ENCODE assay signal across 16 cellular contexts in genomic region chr20:22762576-22763256, GRCh38.
DNase-seq lines count a peak whose midpoint lies in the region; FAIRE-seq and TF ChIP-seq lines count a peak whose summit lies in the region.
"Had no signal": no experiment of that assay in that cellular context is flagged by ENCODE, and none has a peak within 500 bp of the region (broad histone marks: within the 10 kb centered on the region; RNA-seq: fewer than 3 reads in every experiment).

No MANE protein-coding gene starts in this region.

- H3K4me1 ChIP-seq in astrocyte (ENCODE audit: insufficient read depth, low read length) (peaks cover 5% of the 10 kb centered on the region), right atrium auricular region (peaks cover 0 to 23% of the 10 kb centered on the region in 2 donors), subcutaneous abdominal adipose tissue (ENCODE audit: control insufficient read depth in 5 of 5, insufficient read depth in 5 of 5, low read length in 5 of 5) (peaks cover 2 to 18% (median 13%) of the 10 kb centered on the region in 5 donors), uterus (no peaks in the 10 kb centered on the region)

- no peak for FAIRE-seq in astrocyte (lab: Jason Lieb, UNC)
- FAIRE-seq: colon, H1 had no signal

- TF ChIP-seq POLR2A in uterus (IDR thresholded peaks at IDR 0.05), result no peak

- H3K27me3 Mint-ChIP-seq in astrocyte (ENCODE audit: low read depth, unreplicated experiment), result no peaks in the 10 kb centered on the region
- H3K27me3 Mint-ChIP-seq: activated naive CD4-positive, alpha-beta T cell treated with anti-CD3 and anti-CD28 coated beads, Interleukin-2, amount 50 U/mL, for 24 hours; B cell had no signal

- H3K27ac Mint-ChIP-seq in astrocyte (ENCODE audit: unreplicated experiment), result peak overlapping the region; percentile 92
- H3K27ac Mint-ChIP-seq: activated naive CD4-positive, alpha-beta T cell treated with anti-CD3 and anti-CD28 coated beads, Interleukin-2, amount 50 U/mL, for 24 hours; B cell had no signal

- no peaks in the 10 kb centered on the region for H4K20me1 ChIP-seq in astrocyte (ENCODE audit: insufficient read depth, low read length)

- H3K36me3 ChIP-seq in astrocyte (ENCODE audit: insufficient read depth, low read length), result no peaks in the 10 kb centered on the region
- H3K36me3 ChIP-seq in right atrium auricular region, result no peaks in the 10 kb centered on the region
- no peaks in the 10 kb centered on the region for H3K36me3 ChIP-seq in subcutaneous abdominal adipose tissue (ENCODE audit: control insufficient read depth in 5 of 5, insufficient read depth in 5 of 5, low read length in 5 of 5)
- no peaks in the 10 kb centered on the region for H3K36me3 ChIP-seq in uterus
- H3K36me3 ChIP-seq: gastrocnemius medialis had no signal

- no peak overlapping the region for H3K4me3 ChIP-seq in astrocyte (ENCODE audit: insufficient read depth, low read depth, low read length)
- no peak overlapping the region for H3K4me3 ChIP-seq in right atrium auricular region
- H3K4me3 ChIP-seq in subcutaneous abdominal adipose tissue (ENCODE audit: low read depth in 1 of 5, low read length in 5 of 5), result no peak overlapping the region
- no peak overlapping the region for H3K4me3 ChIP-seq in uterus
- H3K4me3 ChIP-seq: gastrocnemius medialis had no signal

- H3K9ac ChIP-seq in astrocyte (ENCODE audit: low read length) (no peak overlapping the region), subcutaneous abdominal adipose tissue (ENCODE audit: low read length in 5 of 5) (no peak overlapping the region)

- H3K27ac ChIP-seq in astrocyte (ENCODE audit: low read depth, low read length) (peak overlapping the region; percentile 47), right atrium auricular region (peak overlapping the region; percentile 41 to 60), subcutaneous abdominal adipose tissue (ENCODE audit: low read depth, low read length) (peak overlapping the region; percentile 46), uterus (peak overlapping the region in 1 of 2 donors; percentile 59)
- H3K27ac ChIP-seq: HL-60 had no signal

- H3K4me1 Mint-ChIP-seq in astrocyte (ENCODE audit: low read depth, unreplicated experiment), result peaks cover 50% of the 10 kb centered on the region
- H3K4me1 Mint-ChIP-seq: activated naive CD4-positive, alpha-beta T cell treated with anti-CD3 and anti-CD28 coated beads, Interleukin-2, amount 50 U/mL, for 24 hours; B cell; neural crest cell had no signal

- peak; percentile 23 for DNase-seq in HT1080 (ENCODE audit: low read depth)
- DNase-seq in astrocyte (ENCODE audit: low read depth), result no peak
- no peak for DNase-seq in right atrium auricular region (ENCODE audit: low spot score)
- no peak for DNase-seq in NCI-H146 treated with DMSO at 0.1 percent for 48 hours (lab: John Stamatoyannopoulos, UW; ENCODE audit: unreplicated experiment)
- DNase-seq in uterus, result no peak
- DNase-seq in NCI-H1105 treated with DMSO at 0.1 percent for 48 hours (lab: John Stamatoyannopoulos, UW), result no peak
- no peak for DNase-seq in putamen (ENCODE audit: low spot score)
- DNase-seq: gastrocnemius medialis; stimulated activated CD4-positive, alpha-beta T cell treated with anti-CD3 and anti-CD28 coated beads, Interleukin-12 subunit alpha, Interleukin-12 subunit beta, amount 100 ng/mL, for 4 hours had no signal

- H3K9me3 ChIP-seq in astrocyte (ENCODE audit: insufficient read depth, low read depth, low read length) (no peaks in the 10 kb centered on the region), right atrium auricular region (no peaks in the 10 kb centered on the region), subcutaneous abdominal adipose tissue (ENCODE audit: control insufficient read depth in 5 of 5, low read length in 5 of 5) (no peaks in the 10 kb centered on the region), uterus (no peaks in the 10 kb centered on the region)
- H3K9me3 ChIP-seq: gastrocnemius medialis had no signal

- H2AFZ ChIP-seq in astrocyte (ENCODE audit: low read depth, low read length), result no peak overlapping the region

- H3K79me2 ChIP-seq in astrocyte (ENCODE audit: insufficient read depth, low read length), result no peaks in the 10 kb centered on the region

- intact Hi-C loops in uterus (cut with DNase I; ENCODE audit: low total_unique reads), result no loop called here

- H3K36me3 Mint-ChIP-seq in astrocyte (ENCODE audit: low read depth, unreplicated experiment), result no peaks in the 10 kb centered on the region
- H3K36me3 Mint-ChIP-seq: activated naive CD4-positive, alpha-beta T cell treated with anti-CD3 and anti-CD28 coated beads, Interleukin-2, amount 50 U/mL, for 24 hours had no signal

- H3K9me3 Mint-ChIP-seq in astrocyte (ENCODE audit: unreplicated experiment), result no peaks in the 10 kb centered on the region
- H3K9me3 Mint-ChIP-seq: neural crest cell had no signal

- H3K4me2 ChIP-seq in astrocyte (ENCODE audit: low read length), result no peak overlapping the region

- H3K27me3 ChIP-seq in astrocyte (ENCODE audit: insufficient read depth, low read length) (no peaks in the 10 kb centered on the region), right atrium auricular region (no peaks in the 10 kb centered on the region), subcutaneous abdominal adipose tissue (ENCODE audit: control insufficient read depth in 5 of 5, insufficient read depth in 4 of 5, low read length in 5 of 5) (peaks cover 0 to 13% (median 2%) of the 10 kb centered on the region in 5 donors), uterus (no peaks in the 10 kb centered on the region)
- H3K27me3 ChIP-seq: gastrocnemius medialis had no signal

- TF ChIP-seq CTCF in astrocyte (IDR thresholded peaks at IDR 0.05; ENCODE audit: insufficient read depth, low read depth, low read length) (no peak), right atrium auricular region (IDR thresholded peaks at IDR 0.05) (no peak), uterus (IDR thresholded peaks at IDR 0.05) (no peak)

- peak overlapping the region; percentile 40 for H3K4me3 Mint-ChIP-seq in astrocyte (ENCODE audit: unreplicated experiment)
- H3K4me3 Mint-ChIP-seq: activated naive CD4-positive, alpha-beta T cell treated with anti-CD3 and anti-CD28 coated beads, Interleukin-2, amount 50 U/mL, for 24 hours; B cell; neural crest cell had no signal
